In genomic region chr11:123576082-123576481, GRCh38 we compare ENCODE assay signal across 16 cellular contexts.
"Had no signal": no experiment of that assay in that cellular context is flagged by ENCODE, and none has a peak within 500 bp of the region (broad histone marks: within the 10 kb centered on the region; RNA-seq: fewer than 3 reads in every experiment).

No MANE protein-coding gene starts in this region.

- H3K9me3 ChIP-seq: breast epithelium, right atrium auricular region had no signal

- H3K27ac ChIP-seq: breast epithelium, right atrium auricular region, skin epidermis had no signal

- H3K36me3 Mint-ChIP-seq: type B pancreatic cell, WTC11 had no signal

- H3K9me3 Mint-ChIP-seq: nephron progenitor cell, type B pancreatic cell, WTC11 had no signal

- H3K27me3 ChIP-seq: breast epithelium, right atrium auricular region had no signal

- DNase-seq: activated CD4-positive, alpha-beta T cell treated with anti-CD3 and anti-CD28 coated beads for 48 hours; activated CD8-positive, alpha-beta memory T cell treated with anti-CD3 and anti-CD28 coated beads for 24 hours; activated naive CD4-positive, alpha-beta T cell treated with Interleukin-2 at 50 U/mL for 16 hours; anterior cingulate cortex; hypothalamus; mesendoderm; nephron progenitor cell; occipital lobe; stimulated activated CD4-positive, alpha-beta T cell treated with anti-CD3 and anti-CD28 coated beads, Interleukin-15, amount 100 ng/mL, for 24 hours; stimulated activated CD4-positive, alpha-beta T cell treated with anti-CD3 and anti-CD28 coated beads, Interleukin-4, amount 100 ng/mL, for 1 hour had no signal

- H3K36me3 ChIP-seq: breast epithelium, right atrium auricular region had no signal

- ATAC-seq: WTC11 had no signal

- H3K27ac Mint-ChIP-seq: nephron progenitor cell, progenitor cell of endocrine pancreas, type B pancreatic cell had no signal

- H3K4me3 Mint-ChIP-seq: nephron progenitor cell, type B pancreatic cell, WTC11 had no signal

- H3K4me3 ChIP-seq: right atrium auricular region, skin epidermis had no signal
